In genomic region chr1:155277070-155277895, GRCh38 we compare ENCODE assay signal across 8 cellular contexts. TPM values are rescaled to one million over a fixed set of nuclear protein-coding genes. Genes with fewer than 3 reads are reported as not detected.
DNase-seq lines count a peak whose midpoint lies in the region; ATAC-seq and TF ChIP-seq lines count a peak whose summit lies in the region.

TSS of gene HCN3 (plus strand) at chr1:155277463. CDS start at chr1:155277591, 128 bp downstream.

- in situ Hi-C loops in GM18951 (cut with MboI; ENCODE audit: low sequenced_read_pairs, unreplicated experiment): no loop called here

- intact Hi-C loops in spleen (cut with DNase I; ENCODE audit: low total_unique reads): loop anchor here (10.0 kb wide), 1 partner anchor 48 kb away; the partner anchor contains the start of gene RUSC1

- H3K27ac ChIP-seq in AG04450 (ENCODE audit: low read depth, low read length): no peak within 1 kb of the TSS
- peak within 1 kb of the TSS; percentile 58 for H3K27ac ChIP-seq in caudate nucleus (ENCODE audit: low read depth, low read length)
- H3K27ac ChIP-seq in spleen: peak within 1 kb of the TSS in 6 of 8 donors; percentile 1 to 73 (median 53)

- ATAC-seq in HG03196 (IDR thresholded peaks at IDR 0.05; ENCODE audit: unreplicated experiment) (peak; percentile 54), WTC11 (peak; percentile 68)

- no peaks in the 10 kb centered on the region for H3K9me3 ChIP-seq in AG04450 (ENCODE audit: control insufficient read depth, insufficient read depth, low read length)
- H3K9me3 ChIP-seq in spleen: no peaks in the 10 kb centered on the region

- H3K27me3 Mint-ChIP-seq in WTC11 (ENCODE audit: low read depth): peaks cover 18% of the 10 kb centered on the region

- TF ChIP-seq CTCF in AG04450 (IDR thresholded peaks at IDR 0.05; ENCODE audit: low read depth, low read length) (peak; percentile 47), WTC11 (IDR thresholded peaks at IDR 0.05) (peak; percentile 35; the same call in 1 of the 2 replicates), spleen (IDR thresholded peaks at IDR 0.05 in 8 of 11, conservative IDR thresholded peaks at IDR 0.05 in 3 of 11) (peak in 10 of 11 experiments; percentile 7 to 95 (median 86))

- peaks cover 14 to 44% (median 37%) of the 10 kb centered on the region in 6 donors for H3K4me1 ChIP-seq in spleen

- H3K36me3 ChIP-seq in spleen: no peaks in the 10 kb centered on the region

- no peak within 1 kb of the TSS for H3K27ac Mint-ChIP-seq in WTC11

- peak; percentile 85 for DNase-seq in AG04450 (ENCODE audit: low read depth, low spot score)
- DNase-seq in NCI-H226: peak; percentile 87
- DNase-seq in WTC11 (ENCODE audit: low spot score): peak; percentile 100
- peak; percentile 45 to 99 (median 95) for DNase-seq in caudate nucleus (lab: John Stamatoyannopoulos, UW)
- peak; percentile 97 for DNase-seq in inferior parietal cortex (ENCODE audit: extremely low spot score)
- DNase-seq in spleen: peak; percentile 97

- H3K27me3 ChIP-seq in AG04450 (ENCODE audit: control insufficient read depth, insufficient read depth, low read length): no peaks in the 10 kb centered on the region
- H3K27me3 ChIP-seq in spleen (replicated peaks in 1 of 7): peaks cover 0 to 8% (median 0%) of the 10 kb centered on the region in 7 donors

- H3K4me3 ChIP-seq in AG04450 (ENCODE audit: low read depth, low read length): peak within 1 kb of the TSS; percentile 74
- peak within 1 kb of the TSS; percentile 49 to 86 (median 70) for H3K4me3 ChIP-seq in spleen

- CTCF ChIA-PET in AG04450 (lab: Charles Lee) (interaction anchor here (0.6 to 2.5 kb wide), 13 partner anchors 9 to 420 kb away, joined by 3 to 15 read pairs (median 3); partner anchors contain the start of genes ENTREP3 and RUSC1), WTC11 (lab: Charles Lee) (interaction anchor here (0.6 to 4.0 kb wide), 38 partner anchors 9 to 110 kb away, joined by 3 to 75 read pairs (median 5); partner anchors contain the start of genes ENTREP3, FDPS, KRTCAP2 and MTX1)

- H3K36me3 Mint-ChIP-seq in WTC11: peaks cover 11% of the 10 kb centered on the region

- 1 to 2% (median 2%) methylated on average over 31 to 68 of the region's 68 CpGs for WGBS in spleen, 5 donors

- H3K4me3 Mint-ChIP-seq in WTC11: peak within 1 kb of the TSS; percentile 68

- peak; percentile 37 for TF ChIP-seq POLR2A in GM18951 (IDR thresholded peaks at IDR 0.05; ENCODE audit: extremely low read depth, insufficient read depth, insufficient read length)
- TF ChIP-seq POLR2A in spleen (IDR thresholded peaks at IDR 0.05): no peak

- H3K4me1 Mint-ChIP-seq in WTC11: peaks cover 32% of the 10 kb centered on the region

- POLR2A ChIA-PET in AG04450 (lab: Yijun Ruan, JAX): interaction anchor here (0.5 to 1.2 kb wide), 4 partner anchors 22 to 83 kb away, joined by 3 to 4 read pairs (median 3); partner anchors contain the start of gene ENTREP3
- POLR2A ChIA-PET in WTC11 (lab: Charles Lee): interaction anchor here (1.0 to 1.2 kb wide), 2 partner anchors 15 to 44 kb away, joined by 3 to 9 read pairs; partner anchors contain the start of genes RUSC1 and SCAMP3

- no peaks in the 10 kb centered on the region for H3K9me3 Mint-ChIP-seq in WTC11

TF ChIP-seq in WTC11, 78 proteins besides CTCF, POLR2A, EP300 and RAD21 (continues in another document):
- TF ChIP-seq NFATC4 (CRISPR knock-in tag; IDR thresholded peaks at IDR 0.05) (no peak), PREB (CRISPR knock-in tag; IDR thresholded peaks at IDR 0.05; ENCODE audit: borderline replicate concordance) (no peak), ETV6 (CRISPR knock-in tag; IDR thresholded peaks at IDR 0.05) (peak; percentile 54; the same call in 1 of the 2 replicates), ZNF396 (CRISPR knock-in tag; IDR thresholded peaks at IDR 0.05; ENCODE audit: borderline replicate concordance) (no peak), GRHL2 (CRISPR knock-in tag; IDR thresholded peaks at IDR 0.05; ENCODE audit: insufficient replicate concordance, severe bottlenecking) (no peak), ZNF317 (CRISPR knock-in tag; IDR thresholded peaks at IDR 0.05; ENCODE audit: borderline replicate concordance, low read depth) (no peak), JAZF1 (CRISPR knock-in tag; IDR thresholded peaks at IDR 0.05) (no peak), FOXP1 (CRISPR knock-in tag; IDR thresholded peaks at IDR 0.05; ENCODE audit: borderline replicate concordance) (peak; percentile 22; the same call in 1 of the 2 replicates), ZNF512 (CRISPR knock-in tag; IDR thresholded peaks at IDR 0.05; ENCODE audit: borderline replicate concordance) (no peak), ELF4 (CRISPR knock-in tag; IDR thresholded peaks at IDR 0.05; ENCODE audit: low read depth) (no peak), ZNF263 (CRISPR knock-in tag; IDR thresholded peaks at IDR 0.05; ENCODE audit: low read depth) (no peak), EMX1 (CRISPR knock-in tag; IDR thresholded peaks at IDR 0.05) (no peak), TP53 (CRISPR knock-in tag; IDR thresholded peaks at IDR 0.05) (peak; percentile 59; the same call in 1 of the 2 replicates)
- TF ChIP-seq, protein P1, sequence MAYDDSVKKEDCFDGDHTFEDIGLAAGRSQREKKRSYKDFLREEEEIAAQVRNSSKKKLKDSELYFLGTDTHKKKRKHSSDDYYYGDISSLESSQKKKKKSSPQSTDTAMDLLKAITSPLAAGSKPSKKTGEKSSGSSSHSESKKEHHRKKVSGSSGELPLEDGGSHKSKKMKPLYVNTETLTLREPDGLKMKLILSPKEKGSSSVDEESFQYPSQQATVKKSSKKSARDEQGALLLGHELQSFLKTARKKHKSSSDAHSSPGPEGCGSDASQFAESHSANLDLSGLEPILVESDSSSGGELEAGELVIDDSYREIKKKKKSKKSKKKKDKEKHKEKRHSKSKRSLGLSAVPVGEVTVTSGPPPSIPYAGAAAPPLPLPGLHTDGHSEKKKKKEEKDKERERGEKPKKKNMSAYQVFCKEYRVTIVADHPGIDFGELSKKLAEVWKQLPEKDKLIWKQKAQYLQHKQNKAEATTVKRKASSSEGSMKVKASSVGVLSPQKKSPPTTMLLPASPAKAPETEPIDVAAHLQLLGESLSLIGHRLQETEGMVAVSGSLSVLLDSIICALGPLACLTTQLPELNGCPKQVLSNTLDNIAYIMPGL (CRISPR knock-in tag; IDR thresholded peaks at IDR 0.05): peak; percentile 84; the same call in 1 of the 2 replicates
- TF ChIP-seq, protein P2, sequence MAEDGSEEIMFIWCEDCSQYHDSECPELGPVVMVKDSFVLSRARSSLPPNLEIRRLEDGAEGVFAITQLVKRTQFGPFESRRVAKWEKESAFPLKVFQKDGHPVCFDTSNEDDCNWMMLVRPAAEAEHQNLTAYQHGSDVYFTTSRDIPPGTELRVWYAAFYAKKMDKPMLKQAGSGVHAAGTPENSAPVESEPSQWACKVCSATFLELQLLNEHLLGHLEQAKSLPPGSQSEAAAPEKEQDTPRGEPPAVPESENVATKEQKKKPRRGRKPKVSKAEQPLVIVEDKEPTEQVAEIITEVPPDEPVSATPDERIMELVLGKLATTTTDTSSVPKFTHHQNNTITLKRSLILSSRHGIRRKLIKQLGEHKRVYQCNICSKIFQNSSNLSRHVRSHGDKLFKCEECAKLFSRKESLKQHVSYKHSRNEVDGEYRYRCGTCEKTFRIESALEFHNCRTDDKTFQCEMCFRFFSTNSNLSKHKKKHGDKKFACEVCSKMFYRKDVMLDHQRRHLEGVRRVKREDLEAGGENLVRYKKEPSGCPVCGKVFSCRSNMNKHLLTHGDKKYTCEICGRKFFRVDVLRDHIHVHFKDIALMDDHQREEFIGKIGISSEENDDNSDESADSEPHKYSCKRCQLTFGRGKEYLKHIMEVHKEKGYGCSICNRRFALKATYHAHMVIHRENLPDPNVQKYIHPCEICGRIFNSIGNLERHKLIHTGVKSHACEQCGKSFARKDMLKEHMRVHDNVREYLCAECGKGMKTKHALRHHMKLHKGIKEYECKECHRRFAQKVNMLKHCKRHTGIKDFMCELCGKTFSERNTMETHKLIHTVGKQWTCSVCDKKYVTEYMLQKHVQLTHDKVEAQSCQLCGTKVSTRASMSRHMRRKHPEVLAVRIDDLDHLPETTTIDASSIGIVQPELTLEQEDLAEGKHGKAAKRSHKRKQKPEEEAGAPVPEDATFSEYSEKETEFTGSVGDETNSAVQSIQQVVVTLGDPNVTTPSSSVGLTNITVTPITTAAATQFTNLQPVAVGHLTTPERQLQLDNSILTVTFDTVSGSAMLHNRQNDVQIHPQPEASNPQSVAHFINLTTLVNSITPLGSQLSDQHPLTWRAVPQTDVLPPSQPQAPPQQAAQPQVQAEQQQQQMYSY (CRISPR knock-in tag; IDR thresholded peaks at IDR 0.05): peak; percentile 84

RNA-seq across cellular contexts. Expression of gene HCN3, which starts in this region (rescaled TPM):
- polyA plus RNA-seq in AG04450 (2011; rRNA removed) (1.5 and 1.7 TPM in 2 replicates), spleen (1 to 10 TPM in 2 of 3 donors, under 1 TPM in 1; 0.89 to 1.6 (median 1.4) TPM)
- polyA minus RNA-seq in AG04450 (2011; rRNA and poly(A)+ RNA removed): 3.0 and 5.6 TPM in 2 replicates
- total RNA-seq in WTC11 (2021) (5.9 to 7.3 TPM (median 6.3 TPM) in 3 replicates), spleen (1 to 10 TPM in 6 of 7 donors, under 1 TPM in 1; 0.65 to 3.3 (median 1.9) TPM)

Comparison
In these comparisons a context has a peak if more than half of its experiments do, and no peak if none do; other contexts are left out.
1. CTCF ChIP-seq: peak in every context shown above with its lines; median percentile 86 in spleen; 47 in AG04450; 35 in WTC11.